In genomic region chr11:2312232-2313042, GRCh38 we compare ENCODE assay signal across 11 cellular contexts. TPM values are rescaled to one million over a fixed set of nuclear protein-coding genes. Genes with fewer than 3 reads are reported as not detected.
A peak's percentile ranks its signal among the peaks of the same experiment; 100 is the strongest.
DNase-seq lines count a peak whose midpoint lies in the region; ATAC-seq, FAIRE-seq and TF ChIP-seq lines count a peak whose summit lies in the region.
"Had no signal": no experiment of that assay in that cellular context is flagged by ENCODE, and none has a peak within 500 bp of the region (broad histone marks: within the 10 kb centered on the region; RNA-seq: fewer than 3 reads in every experiment).

No MANE protein-coding gene starts in this region.

- ATAC-seq in naive thymus-derived CD8-positive, alpha-beta T cell, result no peak
- ATAC-seq in GM21825 (IDR thresholded peaks at IDR 0.05; ENCODE audit: unreplicated experiment), result no peak
- no peak for ATAC-seq in HG02885 (IDR thresholded peaks at IDR 0.05; ENCODE audit: poor library complexity, unreplicated experiment)

- H3K4me1 Mint-ChIP-seq in endodermal cell, result peaks cover 2% of the 10 kb centered on the region
- H3K4me1 Mint-ChIP-seq in naive thymus-derived CD8-positive, alpha-beta T cell, result peaks cover 24 to 59% (median 37%) of the 10 kb centered on the region in 4 donors

- no peaks in the 10 kb centered on the region for H4K20me1 ChIP-seq in BLaER1

- H3K4me1 ChIP-seq in BLaER1 (peaks cover 50% of the 10 kb centered on the region), endodermal cell (ENCODE audit: control insufficient read depth, insufficient read depth, low read length) (no peaks in the 10 kb centered on the region)

- H3K27me3 Mint-ChIP-seq in endodermal cell (ENCODE audit: insufficient read depth), result peaks cover 2% of the 10 kb centered on the region
- H3K27me3 Mint-ChIP-seq in naive thymus-derived CD8-positive, alpha-beta T cell, result no peaks in the 10 kb centered on the region

- DNase-seq in MG63 (peak; percentile 99), endodermal cell (no peak), H4 (ENCODE audit: low spot score) (no peak), GM12892 (ENCODE audit: insufficient read length) (no peak)
- no peak for DNase-seq in naive thymus-derived CD8-positive, alpha-beta T cell
- DNase-seq: amniotic stem cell had no signal

- H3K27me3 ChIP-seq in BLaER1 (no peaks in the 10 kb centered on the region), MG63 (no peaks in the 10 kb centered on the region), endodermal cell (ENCODE audit: control insufficient read depth, insufficient read depth, low read length, poor library complexity, severe bottlenecking) (no peaks in the 10 kb centered on the region)
- H3K27me3 ChIP-seq: neutrophil had no signal

- no peak overlapping the region for H3K4me3 Mint-ChIP-seq in endodermal cell
- peak overlapping the region in 2 of 10 donors; percentile 7 to 47 for H3K4me3 Mint-ChIP-seq in naive thymus-derived CD8-positive, alpha-beta T cell

- H3K4me2 ChIP-seq in BLaER1, result no peak overlapping the region

- H3K4me3 ChIP-seq in BLaER1 (no peak overlapping the region), MG63 (no peak overlapping the region), endodermal cell (ENCODE audit: low read length) (no peak overlapping the region)

- H3K36me3 Mint-ChIP-seq in endodermal cell (ENCODE audit: low read depth), result no peaks in the 10 kb centered on the region
- H3K36me3 Mint-ChIP-seq in naive thymus-derived CD8-positive, alpha-beta T cell, result peaks cover 0 to 8% (median 0%) of the 10 kb centered on the region in 3 donors

- H3K27ac ChIP-seq in BLaER1 (0 out of 2 replicates have a peak overlapping the region, but pooled peaks have one; percentile 73), endodermal cell (ENCODE audit: low read depth, low read length) (no peak overlapping the region)
- H3K27ac ChIP-seq: neutrophil had no signal

- peak; percentile 46 for TF ChIP-seq CTCF in endodermal cell (conservative IDR thresholded peaks at IDR 0.05)

- H3K27ac Mint-ChIP-seq in endodermal cell, result no peak overlapping the region
- H3K27ac Mint-ChIP-seq in naive thymus-derived CD8-positive, alpha-beta T cell, result peak overlapping the region in 8 of 10 donors; percentile 69 to 90 (median 82)

- H3K9ac ChIP-seq in BLaER1 (no peak overlapping the region), endodermal cell (ENCODE audit: extremely low read depth, low read length, poor library complexity, severe bottlenecking) (no peak overlapping the region)

- POLR2A ChIA-PET in naive thymus-derived CD8-positive, alpha-beta T cell (lab: Charles Lee), result interaction anchor here (0.6 to 4.1 kb wide), 8 partner anchors 8 to 13 kb away, joined by 3 to 31 read pairs (median 10); partner anchors contain the start of genes C11orf21 and TSPAN32

- no peak for FAIRE-seq in GM12892 (lab: Jason Lieb, UNC)
- FAIRE-seq: D721Med had no signal

- H3K9me3 Mint-ChIP-seq in endodermal cell, result no peaks in the 10 kb centered on the region
- H3K9me3 Mint-ChIP-seq in naive thymus-derived CD8-positive, alpha-beta T cell, result no peaks in the 10 kb centered on the region

- H3K9me3 ChIP-seq in BLaER1 (peaks cover 1% of the 10 kb centered on the region; the same call in 1 of the 2 replicates), MG63 (no peaks in the 10 kb centered on the region), endodermal cell (ENCODE audit: control insufficient read depth, low read length) (no peaks in the 10 kb centered on the region)
- H3K9me3 ChIP-seq: neutrophil had no signal

- no peak for TF ChIP-seq POLR2A in GM12892 (IDR thresholded peaks at IDR 0.05; ENCODE audit: low read depth, low read length)

- no peaks in the 10 kb centered on the region for H3K36me3 ChIP-seq in BLaER1
- no peaks in the 10 kb centered on the region for H3K36me3 ChIP-seq in MG63
- H3K36me3 ChIP-seq in endodermal cell (ENCODE audit: control insufficient read depth, insufficient read depth, low read length), result no peaks in the 10 kb centered on the region

- 87 to 91% methylated on average over 6 to 22 of the region's 22 CpGs for WGBS in endodermal cell (ENCODE audit: insufficient coverage in 1 of 2, insufficient read length in 1 of 2), 2 experiments

RNA-seq across cellular contexts. Expression of gene TSPAN32, which starts 10.6 kb away (rescaled TPM):
- total RNA-seq in MG63 (2014; rRNA removed; shearing (Covaris generic); ENCODE audit: low replicate concordance), result 4.3 and 6.0 TPM in 2 replicates
- not detected for total RNA-seq in endodermal cell
- polyA plus RNA-seq in endodermal cell (2013, experiment 1 of 2), result not detected
- 0.70 TPM for polyA plus RNA-seq in endodermal cell (2013, experiment 2 of 2)
- 100 to 1,000 TPM; 158 to 171 TPM for total RNA-seq in naive thymus-derived CD8-positive, alpha-beta T cell
- 100 to 1,000 TPM in 1 of 3 donors, 10 to 100 TPM in 2; 58.5 to 124 (median 96.6) TPM for polyA plus RNA-seq in naive thymus-derived CD8-positive, alpha-beta T cell
- total RNA-seq in H4 (2014; rRNA removed; shearing (Covaris generic)), result 0.81 and 4.0 TPM in 2 replicates
- polyA plus RNA-seq in GM12892 (2012; ENCODE audit: missing spikeins), result not detected

RNA-seq across cellular contexts. Expression of gene C11orf21, which starts 10.7 kb away (rescaled TPM):
- 8.4 and 18.1 TPM in 2 replicates for total RNA-seq in MG63 (2014; rRNA removed; shearing (Covaris generic); ENCODE audit: low replicate concordance)
- under 1 TPM in 1 of 2 donors, not detected in 1; 0.20 TPM for total RNA-seq in endodermal cell
- polyA plus RNA-seq in endodermal cell (2013, experiment 1 of 2), result not detected
- polyA plus RNA-seq in endodermal cell (2013, experiment 2 of 2), result not detected
- 100 to 1,000 TPM; 113 to 115 TPM for total RNA-seq in naive thymus-derived CD8-positive, alpha-beta T cell
- 10 to 100 TPM; 13.6 to 20.2 (median 20.2) TPM for polyA plus RNA-seq in naive thymus-derived CD8-positive, alpha-beta T cell
- total RNA-seq in H4 (2014; rRNA removed; shearing (Covaris generic)), result 0.10 and 1.5 TPM in 2 replicates
- polyA plus RNA-seq in GM12892 (2012; ENCODE audit: missing spikeins), result 0.19 TPM

RNA-seq across cellular contexts. Expression of gene ASCL2, which starts 42.0 kb away (rescaled TPM):
- total RNA-seq in MG63 (2014; rRNA removed; shearing (Covaris generic); ENCODE audit: low replicate concordance), result not detected in 2 replicates
- not detected for total RNA-seq in endodermal cell
- polyA plus RNA-seq in endodermal cell (2013, experiment 1 of 2), result 1.2 TPM
- 1.1 TPM for polyA plus RNA-seq in endodermal cell (2013, experiment 2 of 2)
- under 1 TPM in 1 of 2 experiments, not detected in 1; 0.19 TPM for total RNA-seq in naive thymus-derived CD8-positive, alpha-beta T cell
- 1 to 10 TPM in 1 of 3 donors, under 1 TPM in 1, not detected in 1; 0.23 to 2.8 TPM for polyA plus RNA-seq in naive thymus-derived CD8-positive, alpha-beta T cell
- total RNA-seq in H4 (2014; rRNA removed; shearing (Covaris generic)), result not detected in 2 replicates
- polyA plus RNA-seq in GM12892 (2012; ENCODE audit: missing spikeins), result not detected

Comparison
In these comparisons a context has a peak if more than half of its experiments do, and no peak if none do; other contexts are left out.
1. RNA of gene TSPAN32, which starts 10.6 kb away (total RNA-seq): 158 to 171 TPM in naive thymus-derived CD8-positive, alpha-beta T cell; 4.3 to 6.0 TPM in MG63, 0.81 to 4.0 TPM in H4 and not detected in endodermal cell; every median in the first group is over 10 times any median in the second.